ENCODE assay signal across 21 cellular contexts in genomic region chr3:32837789-32838188, GRCh38. TPM values are rescaled to one million over a fixed set of nuclear protein-coding genes. Genes with fewer than 3 reads are reported as not detected.
DNase-seq lines count a peak whose midpoint lies in the region; ATAC-seq and TF ChIP-seq lines count a peak whose summit lies in the region.
"Had no signal": no experiment of that assay in that cellular context is flagged by ENCODE, and none has a peak within 500 bp of the region (broad histone marks: within the 10 kb centered on the region; RNA-seq: fewer than 3 reads in every experiment).

No MANE protein-coding gene starts in this region.

- peak overlapping the region; percentile 58; the same call in 1 of the 2 replicates for H3K9ac ChIP-seq in HUES64 (ENCODE audit: low read depth, low read length)
- H3K9ac ChIP-seq in iPS-15b (ENCODE audit: low read depth, low read length), result peak overlapping the region; percentile 9
- peak overlapping the region; percentile 32 for H3K9ac ChIP-seq in neural progenitor cell

- H3K9me3 ChIP-seq in HUES64 (ENCODE audit: insufficient read depth, low read depth, low read length) (no peaks in the 10 kb centered on the region), iPS-15b (ENCODE audit: control insufficient read depth, insufficient read depth, low read length) (no peaks in the 10 kb centered on the region), neural progenitor cell (ENCODE audit: low read depth) (no peaks in the 10 kb centered on the region)
- H3K9me3 ChIP-seq: A549, HAP-1 had no signal

- H3K9me3 Mint-ChIP-seq in neural progenitor cell, result no peaks in the 10 kb centered on the region
- H3K9me3 Mint-ChIP-seq: CD14-positive monocyte had no signal

- peaks cover 8% of the 10 kb centered on the region for H3K27me3 Mint-ChIP-seq in neural progenitor cell (ENCODE audit: insufficient read depth, low read depth)

- ATAC-seq in HG03159 (IDR thresholded peaks at IDR 0.05; ENCODE audit: unreplicated experiment), result no peak
- ATAC-seq: A549 had no signal

- peaks cover 100% of the 10 kb centered on the region for H4K20me1 ChIP-seq in neural progenitor cell (ENCODE audit: low read depth)

- H3K36me3 ChIP-seq in HUES64 (ENCODE audit: insufficient read depth, low read length), result peaks cover 6% of the 10 kb centered on the region; the same call in 1 of the 2 replicates
- H3K36me3 ChIP-seq in iPS-15b (ENCODE audit: control insufficient read depth, insufficient read depth, low read length), result no peaks in the 10 kb centered on the region
- H3K36me3 ChIP-seq in neural progenitor cell, result no peaks in the 10 kb centered on the region
- H3K36me3 ChIP-seq: HAP-1 had no signal

- H2AFZ ChIP-seq in neural progenitor cell (replicated peaks), result no peak overlapping the region

- peaks cover 92% of the 10 kb centered on the region for H3K4me1 Mint-ChIP-seq in neural progenitor cell

- DNase-seq in ELF-1 (ENCODE audit: low read depth, low spot score), result peak; percentile 67
- DNase-seq in neural progenitor cell (ENCODE audit: low spot score), result peak; percentile 63
- no peak for DNase-seq in stimulated activated CD4-positive, alpha-beta T cell treated with anti-CD3 and anti-CD28 coated beads, Interleukin-12 subunit alpha, Interleukin-12 subunit beta, amount 100 ng/mL, for 4 hours
- no peak for DNase-seq in pons (ENCODE audit: low spot score)
- no peak for DNase-seq in HT-29 (ENCODE audit: low spot score)
- DNase-seq: DMS53, Karpas-422, MM.1S, NCI-H1105 treated with DMSO at 0.1 percent for 48 hours, NCI-H1930, NCI-H2171 treated with DMSO at 0.1 percent for 48 hours, NCI-H82, SHP77 treated with DMSO at 0.1 percent for 48 hours had no signal

- no peak overlapping the region for H3K4me3 Mint-ChIP-seq in neural progenitor cell
- H3K4me3 Mint-ChIP-seq: CD14-positive monocyte had no signal

- H3K27ac ChIP-seq in HUES64 (ENCODE audit: low read depth, low read length) (peak overlapping the region; percentile 94), neural progenitor cell (peak overlapping the region; percentile 98)
- H3K27ac ChIP-seq: A549, HL-60 had no signal

- peaks cover 100% of the 10 kb centered on the region for H3K79me2 ChIP-seq in neural progenitor cell (ENCODE audit: low read depth)

- H3K4me2 ChIP-seq in neural progenitor cell, result peak overlapping the region; percentile 81
- H3K4me2 ChIP-seq: A549 had no signal

- peaks cover 98% of the 10 kb centered on the region for H3F3A ChIP-seq in neural progenitor cell (ENCODE audit: low read depth)

- peak overlapping the region; percentile 66 for H3K27ac Mint-ChIP-seq in neural progenitor cell
- H3K27ac Mint-ChIP-seq: CD14-positive monocyte had no signal

- H3K4me1 ChIP-seq in HUES64 (ENCODE audit: insufficient read depth, low read length), result peaks cover 95% of the 10 kb centered on the region
- peaks cover 65% of the 10 kb centered on the region for H3K4me1 ChIP-seq in iPS-15b (ENCODE audit: control insufficient read depth, insufficient read depth, low read length)
- peaks cover 100% of the 10 kb centered on the region for H3K4me1 ChIP-seq in neural progenitor cell

- no peaks in the 10 kb centered on the region for H3K36me3 Mint-ChIP-seq in neural progenitor cell
- H3K36me3 Mint-ChIP-seq: CD14-positive monocyte had no signal

- no peaks in the 10 kb centered on the region for H3K27me3 ChIP-seq in HUES64 (ENCODE audit: insufficient read depth, low read length)
- H3K27me3 ChIP-seq in iPS-15b (ENCODE audit: control insufficient read depth, insufficient read depth, low read length), result no peaks in the 10 kb centered on the region
- H3K27me3 ChIP-seq in neural progenitor cell, result no peaks in the 10 kb centered on the region

- 33% methylated on average over 5 of the region's 5 CpGs for WGBS in HUES64

- H3K4me3 ChIP-seq in HUES64 (ENCODE audit: low read length) (peak overlapping the region; percentile 41), iPS-15b (ENCODE audit: low read depth, low read length) (peak overlapping the region; percentile 19), neural progenitor cell (peak overlapping the region; percentile 36)
- H3K4me3 ChIP-seq: A549, HAP-1 had no signal

- TF ChIP-seq CTCF in neural progenitor cell (IDR thresholded peaks at IDR 0.05), result no peak

RNA-seq across cellular contexts. Expression of gene TRIM71, which starts 20.0 kb away (rescaled TPM):
- 82.8 TPM for polyA plus RNA-seq in HUES64 (2013, experiment 1 of 2)
- polyA plus RNA-seq in HUES64 (2013, experiment 2 of 2), result 81.5 TPM
- total RNA-seq in neural progenitor cell (ENCODE audit: low replicate concordance), result 106 and 107 TPM in 2 replicates
- not detected in 2 replicates for total RNA-seq in HT-29 (2014; rRNA removed; shearing (Covaris generic))
- total RNA-seq: NCI-H460 had no signal

Comparison
In these comparisons a context has a peak if more than half of its experiments do, and no peak if none do; other contexts are left out.
1. DNase-seq: peak in ELF-1 (single experiment) and neural progenitor cell (single experiment); none in stimulated activated CD4-positive, alpha-beta T cell treated with anti-CD3 and anti-CD28 coated beads, Interleukin-12 subunit alpha, Interleukin-12 subunit beta, amount 100 ng/mL, for 4 hours (single experiment), pons (single experiment) and HT-29 (single experiment).
2. RNA of gene TRIM71, which starts 20.0 kb away (total RNA-seq): 106 to 107 TPM in neural progenitor cell; not detected in HT-29; every median in the first group is over 100 times any median in the second.
3. Peak in every context shown above with its lines, with median percentiles within 50 percentile points of each other: H3K4me3 ChIP-seq and H3K9ac ChIP-seq.